ENCODE assay signal across 8 cellular contexts in the genomic region with DNA sequence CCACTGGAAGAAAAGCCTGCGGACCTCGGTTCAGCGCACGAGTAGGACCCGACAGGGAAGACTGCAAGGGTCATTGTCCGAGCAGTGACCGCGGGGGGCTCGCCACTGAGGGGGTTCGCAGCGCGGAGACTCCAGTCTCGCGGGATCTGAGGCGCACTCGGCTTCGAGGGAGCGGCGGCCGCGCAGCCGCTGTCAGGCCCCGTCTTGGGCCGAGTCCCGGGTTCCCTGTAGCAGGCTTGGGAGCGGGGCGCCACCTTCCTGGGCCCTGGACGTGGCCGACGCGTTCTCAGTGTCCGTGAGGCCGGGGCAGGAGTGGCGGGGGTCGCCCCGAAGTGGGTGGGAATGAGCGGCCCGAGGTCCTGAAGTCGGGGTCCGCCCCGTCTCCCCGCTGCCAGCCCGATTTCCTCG. TPM values are rescaled to one million over a fixed set of nuclear protein-coding genes. Genes with fewer than 3 reads are reported as not detected.
A peak's percentile ranks its signal among the peaks of the same experiment; 100 is the strongest.
DNase-seq lines count a peak whose midpoint lies in the region; ATAC-seq and TF ChIP-seq lines count a peak whose summit lies in the region.

No MANE protein-coding gene starts in this region.

- no TSS peak for BruUV-seq in Panc1 (replicated peaks; lab: Mats Ljungman, UMichigan)

- H3K4me1 ChIP-seq in Panc1 (ENCODE audit: control insufficient read depth, insufficient read depth, low read length) (peaks cover 30% of the 10 kb centered on the region), ovary (ENCODE audit: insufficient read depth) (peaks cover 28% of the 10 kb centered on the region)

- peak overlapping the region; percentile 84 for H3K27ac ChIP-seq in Panc1 (ENCODE audit: low read length)
- peak overlapping the region; percentile 97 to 99 for H3K27ac ChIP-seq in ovary

- POLR2A ChIA-PET in Panc1 (lab: Charles Lee): no interaction called here

- H3K4me3 ChIP-seq in GM12865 (ENCODE audit: low read depth, low read length): peak overlapping the region; percentile 67
- peak overlapping the region; percentile 49 to 62 for H3K4me3 ChIP-seq in Panc1 (ENCODE audit: low read depth in 2 of 2, low read length in 2 of 2)
- peak overlapping the region; percentile 85 for H3K4me3 ChIP-seq in epithelial cell of proximal tubule (ENCODE audit: low read depth, low read length)
- peak overlapping the region; percentile 55 for H3K4me3 ChIP-seq in ovary

- no peak for TF ChIP-seq CTCF in GM12865 (IDR thresholded peaks at IDR 0.05; ENCODE audit: insufficient read depth, low read depth, low read length, missing control alignments)
- no peak for TF ChIP-seq CTCF in Panc1 (IDR thresholded peaks at IDR 0.05)
- TF ChIP-seq CTCF in epithelial cell of proximal tubule (conservative IDR thresholded peaks at IDR 0.05; ENCODE audit: low read depth, low read length): no peak
- TF ChIP-seq CTCF in ovary (IDR thresholded peaks at IDR 0.05): no peak

- intact Hi-C loops in Panc1 (cut with micrococcal nuclease; ENCODE audit: unreplicated experiment) (loop anchor here (10.0 kb wide), 1 partner anchor 100 kb away; no protein-coding TSS in a partner anchor), ovary (cut with DNase I) (loop anchor here in 1 of 4 donors (10.0 kb wide), 1 partner anchor 110 kb away; the partner anchor contains the start of gene NDUFS7)

- DNase-seq in GM12865 (ENCODE audit: low read depth) (no peak), Panc1 (ENCODE audit: low read depth, low spot score) (no peak), epithelial cell of proximal tubule (ENCODE audit: low read depth) (no peak), ovary (no peak), mucosa of gallbladder (ENCODE audit: low spot score) (no peak), HK-2 (ENCODE audit: unreplicated experiment) (no peak)

- no peak for TF ChIP-seq POLR2A in ovary (IDR thresholded peaks at IDR 0.05)

- H3K36me3 ChIP-seq in Panc1 (ENCODE audit: control insufficient read depth, insufficient read depth, low read length): no peaks in the 10 kb centered on the region; the same call in 1 of the 2 replicates
- no peaks in the 10 kb centered on the region for H3K36me3 ChIP-seq in ovary

- H3K27me3 ChIP-seq in Panc1 (ENCODE audit: control insufficient read depth, insufficient read depth, low read length): no peaks in the 10 kb centered on the region
- H3K27me3 ChIP-seq in ovary: no peaks in the 10 kb centered on the region

- no peak for TF ChIP-seq EP300 in ovary (IDR thresholded peaks at IDR 0.05)

- H3K9me3 ChIP-seq in Panc1 (ENCODE audit: control insufficient read depth, insufficient read depth, low read depth, low read length) (no peaks in the 10 kb centered on the region), ovary (no peaks in the 10 kb centered on the region)

- CTCF ChIA-PET in Panc1 (lab: Charles Lee): interaction anchor here (0.5 kb wide), 1 partner anchor 8 kb away, joined by 8 read pairs; no protein-coding TSS in a partner anchor

- WGBS in ovary, 3 donors: 7 to 18% (median 8%) methylated on average over 39 to 44 of the region's 44 CpGs

- in situ Hi-C loops in Panc1 (cut with HindIII; ENCODE audit: low pct_unique_long_range_greater_than_20kb, low sequenced_read_pairs): no loop called here

- ATAC-seq in Panc1 (peak; percentile 15; the same call in 1 of the 2 replicates), GM21576 (IDR thresholded peaks at IDR 0.05; ENCODE audit: unreplicated experiment) (no peak), GM21360 (IDR thresholded peaks at IDR 0.05; ENCODE audit: unreplicated experiment) (no peak)

RNA-seq across cellular contexts. Expression of gene FAM174C, which starts 0.5 kb away (rescaled TPM):
- 133 TPM for total RNA-seq in Panc1 (2021; ENCODE audit: unreplicated experiment)
- 204 TPM for polyA plus RNA-seq in Panc1 (2012; ENCODE audit: insufficient read length)
- 123 and 124 TPM in 2 replicates for total RNA-seq in epithelial cell of proximal tubule
- 10 to 100 TPM; 21.7 to 72.5 (median 26.7) TPM for total RNA-seq in ovary
- 10 to 100 TPM in 1 of 2 donors, under 1 TPM in 1; 0.30 to 35.2 TPM for polyA plus RNA-seq in ovary
- total RNA-seq in mucosa of gallbladder: 57.6 TPM

RNA-seq across cellular contexts. Expression of gene CIRBP, which starts 5.7 kb away (rescaled TPM):
- total RNA-seq in Panc1 (2021; ENCODE audit: unreplicated experiment) (66.6 TPM), epithelial cell of proximal tubule (165 and 317 TPM in 2 replicates), ovary (100 to 1,000 TPM; 602 to 917 (median 855) TPM), mucosa of gallbladder (382 TPM)
- polyA plus RNA-seq in Panc1 (2012; ENCODE audit: insufficient read length): 101 TPM
- polyA plus RNA-seq in ovary: 1,000 to 10,000 TPM in 1 of 2 donors, 100 to 1,000 TPM in 1; 610 to 1,254 TPM

RNA-seq across cellular contexts. Expression of gene EFNA2, which starts 10.8 kb away (rescaled TPM):
- 7.8 TPM for total RNA-seq in Panc1 (2021; ENCODE audit: unreplicated experiment)
- polyA plus RNA-seq in Panc1 (2012; ENCODE audit: insufficient read length): 5.9 TPM
- total RNA-seq in epithelial cell of proximal tubule: 0.23 and 0.36 TPM in 2 replicates
- total RNA-seq in ovary: not detected
- polyA plus RNA-seq in ovary: under 1 TPM in 1 of 2 donors, not detected in 1; 0.11 TPM
- 8.4 TPM for total RNA-seq in mucosa of gallbladder

RNA-seq across cellular contexts. Expression of gene MIDN, which starts 26.5 kb away (rescaled TPM):
- total RNA-seq in Panc1 (2021; ENCODE audit: unreplicated experiment) (118 TPM), epithelial cell of proximal tubule (44.1 and 66.3 TPM in 2 replicates), ovary (100 to 1,000 TPM in 5 of 7 donors, 10 to 100 TPM in 2; 44.9 to 261 (median 107) TPM), mucosa of gallbladder (127 TPM)
- 76.9 TPM for polyA plus RNA-seq in Panc1 (2012; ENCODE audit: insufficient read length)
- 10 to 100 TPM; 10.1 to 26.7 TPM for polyA plus RNA-seq in ovary

RNA-seq across cellular contexts. Expression of gene ATP5F1D, which starts 33.3 kb away (rescaled TPM):
- total RNA-seq in Panc1 (2021; ENCODE audit: unreplicated experiment) (218 TPM), epithelial cell of proximal tubule (110 and 114 TPM in 2 replicates), ovary (100 to 1,000 TPM in 6 of 7 donors, 10 to 100 TPM in 1; 71.9 to 218 (median 148) TPM), mucosa of gallbladder (213 TPM)
- polyA plus RNA-seq in Panc1 (2012; ENCODE audit: insufficient read length): 365 TPM
- polyA plus RNA-seq in ovary: 100 to 1,000 TPM in 1 of 2 donors, 1 to 10 TPM in 1; 1.3 to 110 TPM
